ENCODE assay signal across 19 cellular contexts in the genomic region with DNA sequence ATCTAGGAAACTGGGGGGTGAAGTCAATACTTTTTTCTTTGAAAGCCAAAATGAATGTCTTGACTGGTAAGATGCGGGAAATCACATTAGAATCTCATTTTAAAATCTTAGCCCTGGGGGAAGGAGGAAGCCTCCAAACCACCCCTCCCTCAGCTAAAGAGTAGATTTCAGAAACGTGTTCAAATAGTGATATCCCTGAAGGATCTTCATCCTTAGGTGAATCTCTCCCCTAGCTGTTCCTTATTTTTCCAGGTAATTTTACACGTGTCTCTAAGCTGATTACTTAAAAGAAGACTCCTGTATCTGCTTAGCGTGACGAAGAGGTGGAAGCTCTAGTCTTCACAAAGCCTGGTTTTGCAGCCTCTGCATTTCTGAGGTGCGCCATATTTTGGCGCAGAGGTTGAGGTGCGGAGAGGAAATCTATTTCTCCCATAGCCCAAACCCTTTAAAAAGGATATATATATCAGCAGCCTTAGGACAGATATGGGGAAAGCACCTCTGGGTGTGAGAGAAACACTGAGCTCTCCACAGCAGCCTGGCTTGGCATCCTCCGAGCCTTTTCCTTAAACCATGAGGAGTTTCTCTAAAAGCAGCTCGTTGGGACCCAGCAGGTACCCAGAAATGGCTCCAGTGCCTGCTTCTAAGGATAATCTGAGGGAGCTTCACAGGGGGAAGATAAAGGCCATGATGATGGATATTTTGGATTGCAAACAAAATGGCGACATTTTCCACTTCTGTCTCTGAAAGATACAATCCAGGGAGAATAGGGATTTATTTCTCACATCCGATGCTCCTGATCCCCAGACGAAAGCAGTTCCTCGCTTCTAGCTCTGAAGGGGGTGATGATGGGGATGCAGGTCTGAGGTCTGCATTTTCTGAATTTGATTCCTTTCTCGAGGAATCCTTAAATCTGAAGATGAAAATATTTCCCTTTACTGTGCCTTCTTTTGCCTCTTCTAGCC. TPM values are rescaled to one million over a fixed set of nuclear protein-coding genes. Genes with fewer than 3 reads are reported as not detected.
DNase-seq lines count a peak whose midpoint lies in the region; ATAC-seq and TF ChIP-seq lines count a peak whose summit lies in the region.
"Had no signal": no experiment of that assay in that cellular context is flagged by ENCODE, and none has a peak within 500 bp of the region (broad histone marks: within the 10 kb centered on the region; RNA-seq: fewer than 3 reads in every experiment).

No MANE protein-coding gene starts in this region.

- H3K27ac ChIP-seq in ascending aorta (peak overlapping the region; percentile 89 to 97), esophagus muscularis mucosa (replicated peaks in 1 of 4) (peak overlapping the region; percentile 96 to 100 (median 99)), muscle layer of duodenum (ENCODE audit: low read length) (peak overlapping the region; percentile 95)
- H3K27ac ChIP-seq: KMS-11 had no signal

- no peaks in the 10 kb centered on the region for H3K27me3 ChIP-seq in ascending aorta
- H3K27me3 ChIP-seq in esophagus muscularis mucosa = peaks cover 0 to 3% (median 0%) of the 10 kb centered on the region in 4 donors
- peaks cover 12% of the 10 kb centered on the region for H3K27me3 ChIP-seq in muscle layer of duodenum (ENCODE audit: low read depth, low read length)

- intact Hi-C loops in ascending aorta (cut with DNase I) = loop anchor here (2.0 kb wide), 1 partner anchor 17 kb away; no protein-coding TSS in a partner anchor
- intact Hi-C loops in esophagus muscularis mucosa (cut with DNase I) = no loop called here

- H3K4me3 ChIP-seq in ascending aorta = peak overlapping the region; percentile 46 to 79
- peak overlapping the region; percentile 66 to 96 (median 84) for H3K4me3 ChIP-seq in esophagus muscularis mucosa
- peak overlapping the region; percentile 62 to 90 for H3K4me3 ChIP-seq in muscle layer of duodenum (ENCODE audit: low read depth in 1 of 2, low read length in 2 of 2)

- 32% methylated on average over 15 of the region's 15 CpGs for WGBS in esophagus muscularis mucosa

- peaks cover 67% of the 10 kb centered on the region for H3K27me3 Mint-ChIP-seq in type B pancreatic cell

- H3K27ac Mint-ChIP-seq in type B pancreatic cell = peak overlapping the region; percentile 97
- H3K27ac Mint-ChIP-seq: effector memory CD8-positive, alpha-beta T cell; natural killer cell treated with Interleukin-12 subunit alpha and Interleukin-12 subunit beta and Interleukin-15 and Interleukin-18, amount 100 ng/mL, for 72 hours; stimulated activated naive CD8-positive, alpha-beta T cell treated with anti-CD3 and anti-CD28 coated beads, Interleukin-15, amount 100 ng/mL, for 72 hours had no signal

- H3K9me3 ChIP-seq in ascending aorta (no peaks in the 10 kb centered on the region), esophagus muscularis mucosa (no peaks in the 10 kb centered on the region), muscle layer of duodenum (ENCODE audit: control insufficient read depth in 1 of 2, low read length in 2 of 2) (no peaks in the 10 kb centered on the region)

- ATAC-seq in HG03135 (IDR thresholded peaks at IDR 0.05; ENCODE audit: unreplicated experiment) (no peak), GM21447 (IDR thresholded peaks at IDR 0.05; ENCODE audit: unreplicated experiment) (no peak)
- ATAC-seq: effector memory CD8-positive, alpha-beta T cell; HCT116; natural killer cell treated with Interleukin-12 subunit alpha and Interleukin-12 subunit beta and Interleukin-15 and Interleukin-18, amount 100 ng/mL, for 72 hours; stimulated activated naive CD8-positive, alpha-beta T cell treated with anti-CD3 and anti-CD28 coated beads, Interleukin-15, amount 100 ng/mL, for 72 hours had no signal

- TF ChIP-seq CTCF in ascending aorta (IDR thresholded peaks at IDR 0.05) (no peak), esophagus muscularis mucosa (IDR thresholded peaks at IDR 0.05) (no peak), type B pancreatic cell (conservative IDR thresholded peaks at IDR 0.05) (no peak)

- no peak for TF ChIP-seq POLR2A in esophagus muscularis mucosa (IDR thresholded peaks at IDR 0.05; ENCODE audit: low read depth)

- DNase-seq in ascending aorta (ENCODE audit: low spot score in 2 of 2) (no peak), esophagus muscularis mucosa (ENCODE audit: extremely low spot score) (no peak), type B pancreatic cell (ENCODE audit: extremely low spot score, unreplicated experiment) (no peak), NCI-H1417 (lab: John Stamatoyannopoulos, UW) (no peak), NCI-H1092 treated with DMSO at 0.1 percent for 48 hours (lab: John Stamatoyannopoulos, UW) (no peak)
- DNase-seq: activated effector memory CD4-positive, alpha-beta T cell treated with Interleukin-2 at 50 U/mL for 16 hours; DMS 273 treated with DMSO at 0.1 percent for 48 hours; effector memory CD8-positive, alpha-beta T cell; NCI-H510A; OCI-M1; small intestine; stimulated activated naive CD8-positive, alpha-beta T cell treated with anti-CD3 and anti-CD28 coated beads, Interleukin-15, amount 100 ng/mL, for 72 hours had no signal

- H3K36me3 ChIP-seq in ascending aorta (no peaks in the 10 kb centered on the region), esophagus muscularis mucosa (no peaks in the 10 kb centered on the region), muscle layer of duodenum (ENCODE audit: control insufficient read depth in 1 of 2, insufficient read depth in 2 of 2, low read length in 2 of 2) (no peaks in the 10 kb centered on the region)

- peaks cover 31% of the 10 kb centered on the region for H3K36me3 Mint-ChIP-seq in type B pancreatic cell

- peaks cover 12 to 32% of the 10 kb centered on the region in 2 donors for H3K4me1 ChIP-seq in ascending aorta
- H3K4me1 ChIP-seq in esophagus muscularis mucosa = peaks cover 33 to 89% (median 71%) of the 10 kb centered on the region in 4 donors
- H3K4me1 ChIP-seq in muscle layer of duodenum (ENCODE audit: control insufficient read depth in 1 of 2, insufficient read depth in 2 of 2, low read length in 2 of 2) = peaks cover 11 to 14% of the 10 kb centered on the region in 2 donors

- peaks cover 59% of the 10 kb centered on the region for H3K4me1 Mint-ChIP-seq in type B pancreatic cell (ENCODE audit: unreplicated experiment)

- no peak for TF ChIP-seq EP300 in esophagus muscularis mucosa (IDR thresholded peaks at IDR 0.05)

- H3K9me3 Mint-ChIP-seq in type B pancreatic cell = no peaks in the 10 kb centered on the region
- H3K9me3 Mint-ChIP-seq: effector memory CD8-positive, alpha-beta T cell; natural killer cell treated with Interleukin-12 subunit alpha and Interleukin-12 subunit beta and Interleukin-15 and Interleukin-18, amount 100 ng/mL, for 72 hours; stimulated activated naive CD8-positive, alpha-beta T cell treated with anti-CD3 and anti-CD28 coated beads, Interleukin-15, amount 100 ng/mL, for 72 hours had no signal

- H3K4me3 Mint-ChIP-seq in type B pancreatic cell = peak overlapping the region; percentile 97
- H3K4me3 Mint-ChIP-seq: effector memory CD8-positive, alpha-beta T cell; natural killer cell treated with Interleukin-12 subunit alpha and Interleukin-12 subunit beta and Interleukin-15 and Interleukin-18, amount 100 ng/mL, for 72 hours; stimulated activated naive CD8-positive, alpha-beta T cell treated with anti-CD3 and anti-CD28 coated beads, Interleukin-15, amount 100 ng/mL, for 72 hours had no signal

RNA-seq across cellular contexts. Expression of a gene that starts 3.0 kb away (rescaled TPM):
- total RNA-seq in ascending aorta (36.5 TPM), esophagus muscularis mucosa (1 to 10 TPM; 3.3 to 5.4 (median 4.4) TPM), type B pancreatic cell (ENCODE audit: low replicate concordance) (7.7 and 26.8 TPM in 2 replicates)
- total RNA-seq: activated CD8-positive, alpha-beta memory T cell treated with anti-CD3 and anti-CD28 coated beads for 36 hours; natural killer cell treated with Interleukin-12 subunit alpha and Interleukin-12 subunit beta and Interleukin-15 and Interleukin-18, amount 100 ng/mL, for 72 hours had no signal

RNA-seq across cellular contexts. Expression of a gene that starts 9.6 kb away (rescaled TPM):
- total RNA-seq in ascending aorta (not detected), esophagus muscularis mucosa (1 to 10 TPM in 1 of 4 donors, under 1 TPM in 3; 0.17 to 1.4 (median 0.56) TPM), type B pancreatic cell (ENCODE audit: low replicate concordance) (9.5 and 22.0 TPM in 2 replicates)

RNA-seq across cellular contexts. Expression of a gene that starts 25.1 kb away (rescaled TPM):
- total RNA-seq in ascending aorta (2.1 TPM), esophagus muscularis mucosa (10 to 100 TPM; 12.5 to 26.8 (median 18.1) TPM), type B pancreatic cell (ENCODE audit: low replicate concordance) (28.5 and 37.6 TPM in 2 replicates)

RNA-seq across cellular contexts. Expression of a gene that starts 38.0 kb away (rescaled TPM):
- 22.0 TPM for total RNA-seq in ascending aorta
- 10 to 100 TPM in 3 of 4 donors, 1 to 10 TPM in 1; 7.8 to 24.8 (median 14.7) TPM for total RNA-seq in esophagus muscularis mucosa
- 55.0 and 77.7 TPM in 2 replicates for total RNA-seq in type B pancreatic cell (ENCODE audit: low replicate concordance)
- total RNA-seq: activated CD8-positive, alpha-beta memory T cell treated with anti-CD3 and anti-CD28 coated beads for 36 hours had no signal

RNA-seq across cellular contexts. Expression of a gene that starts 42.1 kb away (rescaled TPM):
- total RNA-seq in ascending aorta (15.3 TPM), esophagus muscularis mucosa (under 1 TPM in 2 of 4 donors, not detected in 2; 0.66 to 0.92 TPM), type B pancreatic cell (ENCODE audit: low replicate concordance) (4.2 and 10.9 TPM in 2 replicates)
- total RNA-seq: activated CD8-positive, alpha-beta memory T cell treated with anti-CD3 and anti-CD28 coated beads for 36 hours had no signal
